ENCODE assay signal across 21 cellular contexts in genomic region chr5:109223521-109223920, GRCh38.
"Had no signal": no experiment of that assay in that cellular context is flagged by ENCODE, and none has a peak within 500 bp of the region (broad histone marks: within the 10 kb centered on the region; RNA-seq: fewer than 3 reads in every experiment).

No MANE protein-coding gene starts in this region.

- DNase-seq: activated CD4-positive, alpha-beta memory T cell treated with anti-CD3 and anti-CD28 coated beads for 36 hours; activated CD4-positive, alpha-beta T cell treated with anti-CD3 and anti-CD28 coated beads for 36 hours; activated CD8-positive, alpha-beta memory T cell treated with anti-CD3 and anti-CD28 coated beads, Interleukin-2, amount 10 ng/mL, durations not matched to agents 7 days and 5 days; activated naive CD4-positive, alpha-beta T cell treated with Interleukin-2 at 50 U/mL for 16 hours; activated naive CD8-positive, alpha-beta T cell treated with anti-CD3 and anti-CD28 coated beads, Interleukin-2, amount 10 ng/mL, durations not matched to agents 7 days and 5 days; activated T-cell treated with anti-CD3 and anti-CD28 coated beads, Interleukin-2, amount 50 U/mL, for 1 hour; body of pancreas; central memory CD4-positive, alpha-beta T cell; colonic mucosa; erythroblast; head of caudate nucleus; naive thymus-derived CD4-positive, alpha-beta T cell; nucleus accumbens; retina; stimulated activated CD4-positive, alpha-beta T cell treated with anti-CD3 and anti-CD28 coated beads, Interleukin-2, amount 100 ng/mL, for 24 hours; stimulated activated naive CD8-positive, alpha-beta T cell treated with anti-CD3 and anti-CD28 coated beads, Interleukin-15, Interleukin-2, amounts not matched to agents 100 U/mL and 50 U/mL, for 24 hours; substantia nigra; SW 1271; transverse colon had no signal

- H3K27ac ChIP-seq: body of pancreas, colonic mucosa, transverse colon had no signal

- H3K4me1 Mint-ChIP-seq: activated CD4-positive, alpha-beta T cell treated with anti-CD3 and anti-CD28 coated beads for 36 hours; activated CD8-positive, alpha-beta memory T cell treated with anti-CD3 and anti-CD28 coated beads, Interleukin-2, amount 10 ng/mL, durations not matched to agents 7 days and 5 days; activated naive CD8-positive, alpha-beta T cell treated with anti-CD3 and anti-CD28 coated beads, Interleukin-2, amount 10 ng/mL, durations not matched to agents 7 days and 5 days; activated T-helper 17 cell treated with anti-CD3 and anti-CD28 coated beads, Interleukin-2, amount 50 U/mL, for 72 hours; memory B cell; naive thymus-derived CD4-positive, alpha-beta T cell had no signal

- H3K4me3 ChIP-seq: body of pancreas, colonic mucosa, transverse colon had no signal

- H3K36me3 ChIP-seq: colonic mucosa, transverse colon had no signal

- H3K27ac Mint-ChIP-seq: activated CD4-positive, alpha-beta memory T cell treated with anti-CD3 and anti-CD28 coated beads for 36 hours; activated CD4-positive, alpha-beta T cell treated with anti-CD3 and anti-CD28 coated beads for 36 hours; activated CD8-positive, alpha-beta memory T cell treated with anti-CD3 and anti-CD28 coated beads, Interleukin-2, amount 10 ng/mL, durations not matched to agents 7 days and 5 days; activated naive CD8-positive, alpha-beta T cell treated with anti-CD3 and anti-CD28 coated beads, Interleukin-2, amount 10 ng/mL, durations not matched to agents 7 days and 5 days; activated T-helper 17 cell treated with anti-CD3 and anti-CD28 coated beads, Interleukin-2, amount 50 U/mL, for 72 hours; memory B cell; naive thymus-derived CD4-positive, alpha-beta T cell had no signal

- H3K27me3 Mint-ChIP-seq: activated CD8-positive, alpha-beta memory T cell treated with anti-CD3 and anti-CD28 coated beads, Interleukin-2, amount 10 ng/mL, durations not matched to agents 7 days and 5 days; activated naive CD8-positive, alpha-beta T cell treated with anti-CD3 and anti-CD28 coated beads, Interleukin-2, amount 10 ng/mL, durations not matched to agents 7 days and 5 days had no signal

- H3K9me3 Mint-ChIP-seq: activated CD4-positive, alpha-beta memory T cell treated with anti-CD3 and anti-CD28 coated beads for 36 hours; activated naive CD8-positive, alpha-beta T cell treated with anti-CD3 and anti-CD28 coated beads, Interleukin-2, amount 10 ng/mL, durations not matched to agents 7 days and 5 days; activated T-helper 17 cell treated with anti-CD3 and anti-CD28 coated beads, Interleukin-2, amount 50 U/mL, for 72 hours had no signal

- H3K27me3 ChIP-seq: body of pancreas, colonic mucosa, transverse colon had no signal

- H3K4me3 Mint-ChIP-seq: activated CD4-positive, alpha-beta memory T cell treated with anti-CD3 and anti-CD28 coated beads for 36 hours; activated CD4-positive, alpha-beta T cell treated with anti-CD3 and anti-CD28 coated beads for 36 hours; activated CD8-positive, alpha-beta memory T cell treated with anti-CD3 and anti-CD28 coated beads, Interleukin-2, amount 10 ng/mL, durations not matched to agents 7 days and 5 days; activated naive CD8-positive, alpha-beta T cell treated with anti-CD3 and anti-CD28 coated beads, Interleukin-2, amount 10 ng/mL, durations not matched to agents 7 days and 5 days; activated T-helper 17 cell treated with anti-CD3 and anti-CD28 coated beads, Interleukin-2, amount 50 U/mL, for 72 hours; memory B cell; naive thymus-derived CD4-positive, alpha-beta T cell had no signal

- H3K4me1 ChIP-seq: body of pancreas, colonic mucosa, transverse colon had no signal

- ATAC-seq: activated CD4-positive, alpha-beta T cell treated with anti-CD3 and anti-CD28 coated beads for 36 hours; activated CD8-positive, alpha-beta memory T cell treated with anti-CD3 and anti-CD28 coated beads, Interleukin-2, amount 10 ng/mL, durations not matched to agents 7 days and 5 days; activated T-helper 17 cell treated with anti-CD3 and anti-CD28 coated beads, Interleukin-2, amount 50 U/mL, for 72 hours; body of pancreas; naive thymus-derived CD4-positive, alpha-beta T cell; stimulated activated naive CD8-positive, alpha-beta T cell treated with anti-CD3 and anti-CD28 coated beads, Interleukin-15, Interleukin-2, amounts not matched to agents 100 U/mL and 50 U/mL, for 24 hours had no signal

- H3K9me3 ChIP-seq: body of pancreas, colonic mucosa, transverse colon had no signal

- H3K36me3 Mint-ChIP-seq: activated CD4-positive, alpha-beta memory T cell treated with anti-CD3 and anti-CD28 coated beads for 36 hours; activated CD8-positive, alpha-beta memory T cell treated with anti-CD3 and anti-CD28 coated beads, Interleukin-2, amount 10 ng/mL, durations not matched to agents 7 days and 5 days; activated naive CD8-positive, alpha-beta T cell treated with anti-CD3 and anti-CD28 coated beads, Interleukin-2, amount 10 ng/mL, durations not matched to agents 7 days and 5 days had no signal
